Comparison of ENCODE assay signal across 8 cellular contexts in genomic region chr5:138752341-138752950, GRCh38. TPM values are rescaled to one million over a fixed set of nuclear protein-coding genes. Genes with fewer than 3 reads are reported as not detected.
DNase-seq lines count a peak whose midpoint lies in the region; ATAC-seq, FAIRE-seq and TF ChIP-seq lines count a peak whose summit lies in the region.

No MANE protein-coding gene starts in this region.

- H3K9me3 ChIP-seq in body of pancreas (no peaks in the 10 kb centered on the region), thoracic aorta (no peaks in the 10 kb centered on the region)

- peak; percentile 39 for TF ChIP-seq CTCF in LNCaP clone FGC (IDR thresholded peaks at IDR 0.05; ENCODE audit: control insufficient read depth, extremely low read depth, insufficient read depth)
- TF ChIP-seq CTCF in body of pancreas (IDR thresholded peaks at IDR 0.05): peak in 4 of 7 experiments; percentile 30 to 41 (median 38)
- TF ChIP-seq CTCF in thoracic aorta (IDR thresholded peaks at IDR 0.05): no peak

- intact Hi-C loops in body of pancreas (cut with DNase I): no loop called here

- peak; percentile 68 for DNase-seq in DMS53 (lab: John Stamatoyannopoulos, UW)
- no peak for DNase-seq in LNCaP clone FGC (ENCODE audit: low read depth)
- DNase-seq in body of pancreas: peak; percentile 43 to 53 (median 52)
- DNase-seq in thoracic aorta (ENCODE audit: low spot score): no peak
- no peak for DNase-seq in H54 (ENCODE audit: insufficient read length, low spot score)

- FAIRE-seq in H54 (lab: Jason Lieb, UNC): no peak

- TF ChIP-seq POLR2A in body of pancreas (IDR thresholded peaks at IDR 0.05): peak in 1 of 3 donors; percentile 62
- no peak for TF ChIP-seq POLR2A in H54 (IDR thresholded peaks at IDR 0.05; ENCODE audit: low read depth, low read length)

- H3K4me3 ChIP-seq in LNCaP clone FGC (ENCODE audit: low read depth, low read length): peak overlapping the region; percentile 80
- H3K4me3 ChIP-seq in body of pancreas: peak overlapping the region; percentile 68 to 86
- H3K4me3 ChIP-seq in thoracic aorta: peak overlapping the region; percentile 100

- H3K4me1 ChIP-seq in body of pancreas: peaks cover 30% of the 10 kb centered on the region
- H3K4me1 ChIP-seq in thoracic aorta (ENCODE audit: control insufficient read depth in 1 of 2, low read depth in 2 of 2): peaks cover 14 to 32% of the 10 kb centered on the region in 2 donors

- H3K27ac ChIP-seq in body of pancreas: peak overlapping the region; percentile 98 to 100 (median 99)
- peak overlapping the region; percentile 94 for H3K27ac ChIP-seq in layer of hippocampus (ENCODE audit: low read depth, low read length)
- peak overlapping the region; percentile 99 to 100 for H3K27ac ChIP-seq in thoracic aorta

- 7 to 8% methylated on average over 15 to 18 of the region's 18 CpGs for WGBS in body of pancreas, 2 donors

- H3K36me3 ChIP-seq in body of pancreas (replicated peaks in 1 of 2; ENCODE audit: insufficient read depth in 1 of 2, low read depth in 2 of 2) (no peaks in the 10 kb centered on the region), thoracic aorta (no peaks in the 10 kb centered on the region)

- no peaks in the 10 kb centered on the region for H3K27me3 ChIP-seq in body of pancreas
- no peaks in the 10 kb centered on the region for H3K27me3 ChIP-seq in layer of hippocampus (ENCODE audit: control insufficient read depth, insufficient read depth, low read length)
- no peaks in the 10 kb centered on the region for H3K27me3 ChIP-seq in thoracic aorta (replicated peaks; ENCODE audit: insufficient read depth)

- ATAC-seq in body of pancreas: peak; percentile 16
- ATAC-seq in thoracic aorta (ENCODE audit: insufficient number of reproducible peaks, low FRiP score, low read depth): no peak
- ATAC-seq in GM19035 (IDR thresholded peaks at IDR 0.05; ENCODE audit: unreplicated experiment): no peak
- ATAC-seq in GM19467 (IDR thresholded peaks at IDR 0.05; ENCODE audit: unreplicated experiment): no peak

RNA-seq across cellular contexts. Expression of gene CTNNA1, which starts 0.8 kb away (rescaled TPM):
- 100 to 1,000 TPM; 107 to 140 TPM for total RNA-seq in body of pancreas
- total RNA-seq in thoracic aorta: 100 to 1,000 TPM; 266 to 322 TPM

Comparison
In these comparisons a context has a peak if more than half of its experiments do, and no peak if none do; other contexts are left out.
1. DNase-seq: peak in DMS53 (single experiment) and body of pancreas (4 of 4); none in LNCaP clone FGC (single experiment), thoracic aorta (single experiment) and H54 (single experiment).
2. Peak in every context shown above with its lines, with median percentiles within 50 percentile points of each other: H3K4me3 ChIP-seq and H3K27ac ChIP-seq.